Comparison of ENCODE assay signal across 9 cellular contexts in genomic region chr14:20662968-20663731, GRCh38. TPM values are rescaled to one million over a fixed set of nuclear protein-coding genes. Genes with fewer than 3 reads are reported as not detected.
DNase-seq lines count a peak whose midpoint lies in the region; ATAC-seq and TF ChIP-seq lines count a peak whose summit lies in the region.
"Had no signal": no experiment of that assay in that cellular context is flagged by ENCODE, and none has a peak within 500 bp of the region (broad histone marks: within the 10 kb centered on the region; RNA-seq: fewer than 3 reads in every experiment).

No MANE protein-coding gene starts in this region.

- peak; percentile 84 for DNase-seq in ELR (ENCODE audit: low read depth)
- peak; percentile 77 to 93 for DNase-seq in HAP-1 (ENCODE audit: low spot score in 2 of 2)
- peak; percentile 87 for DNase-seq in MV-4-11 (lab: John Stamatoyannopoulos, UW)
- DNase-seq in activated CD4-positive, alpha-beta T cell treated with anti-CD3 and anti-CD28 coated beads for 1 hour, result peak; percentile 65
- DNase-seq in coronary artery (ENCODE audit: low spot score), result peak; percentile 72
- DNase-seq in lung (ENCODE audit: low spot score), result peak; percentile 74
- DNase-seq in stimulated activated CD8-positive, alpha-beta memory T cell treated with anti-CD3 and anti-CD28 coated beads, Interleukin-12 subunit alpha, Interleukin-12 subunit beta, amount 100 ng/mL, for 1 hour (ENCODE audit: low read depth), result peak; percentile 56
- DNase-seq in NCI-H1092 (lab: John Stamatoyannopoulos, UW), result no peak

- no peak overlapping the region for H3K27ac ChIP-seq in coronary artery
- H3K27ac ChIP-seq in lung (ENCODE audit: low read depth in 1 of 2, low read length in 1 of 2), result no peak overlapping the region

- H3K9me3 ChIP-seq in HAP-1, result no peaks in the 10 kb centered on the region
- H3K9me3 ChIP-seq in lung (ENCODE audit: control insufficient read depth in 2 of 2, insufficient read depth in 1 of 2, low read length in 1 of 2), result peaks cover 0 to 2% of the 10 kb centered on the region in 2 donors

- H3K4me3 ChIP-seq in HAP-1, result peak overlapping the region; percentile 50
- peak overlapping the region; percentile 52 for H3K4me3 ChIP-seq in coronary artery
- H3K4me3 ChIP-seq in lung, result no peak overlapping the region

- H3K27me3 ChIP-seq in HAP-1 (ENCODE audit: low read depth) (no peaks in the 10 kb centered on the region), lung (ENCODE audit: control insufficient read depth, insufficient read depth) (no peaks in the 10 kb centered on the region)

- WGBS in lung, 2 donors, result 1 to 3% methylated on average over 31 of the region's 31 CpGs

- TF ChIP-seq CTCF in coronary artery (IDR thresholded peaks at IDR 0.05), result no peak
- peak; percentile 34 for TF ChIP-seq CTCF in lung (IDR thresholded peaks at IDR 0.05; ENCODE audit: control extremely low read depth, extremely low read depth)

- in situ Hi-C loops in HAP-1 (cut with MboI; ENCODE audit: low sequenced_read_pairs), result no loop called here

- H3K36me3 ChIP-seq in HAP-1 (replicated peaks) (no peaks in the 10 kb centered on the region), lung (ENCODE audit: control insufficient read depth in 2 of 2, insufficient read depth in 2 of 2, low read length in 2 of 2) (no peaks in the 10 kb centered on the region)

- H3K4me1 ChIP-seq in HAP-1 (peaks cover 3% of the 10 kb centered on the region; the same call in 1 of the 2 replicates), lung (ENCODE audit: control insufficient read depth in 2 of 2, insufficient read depth in 2 of 2, low read length in 2 of 2) (peaks cover 0 to 6% of the 10 kb centered on the region in 2 donors)

- ATAC-seq in lung (ENCODE audit: insufficient read depth, low FRiP score), result peak; percentile 70

RNA-seq across cellular contexts. Expression of gene RNASE4, which starts 21.2 kb away (rescaled TPM):
- total RNA-seq in lung, result 10 to 100 TPM; 14.5 to 51.9 TPM
- polyA plus RNA-seq in lung, result 10 to 100 TPM; 28.4 to 28.8 TPM

RNA-seq across cellular contexts. Expression of gene OR6S1, which starts 21.7 kb away (rescaled TPM):
- not detected for total RNA-seq in lung
- polyA plus RNA-seq in lung, result not detected
- total RNA-seq: pulmonary artery endothelial cell had no signal

RNA-seq across cellular contexts. Expression of gene ANG, which starts 25.4 kb away (rescaled TPM):
- total RNA-seq in lung, result 10 to 100 TPM; 14.0 to 16.3 TPM
- 10 to 100 TPM; 19.6 to 27.5 TPM for polyA plus RNA-seq in lung
